In the genomic region with DNA sequence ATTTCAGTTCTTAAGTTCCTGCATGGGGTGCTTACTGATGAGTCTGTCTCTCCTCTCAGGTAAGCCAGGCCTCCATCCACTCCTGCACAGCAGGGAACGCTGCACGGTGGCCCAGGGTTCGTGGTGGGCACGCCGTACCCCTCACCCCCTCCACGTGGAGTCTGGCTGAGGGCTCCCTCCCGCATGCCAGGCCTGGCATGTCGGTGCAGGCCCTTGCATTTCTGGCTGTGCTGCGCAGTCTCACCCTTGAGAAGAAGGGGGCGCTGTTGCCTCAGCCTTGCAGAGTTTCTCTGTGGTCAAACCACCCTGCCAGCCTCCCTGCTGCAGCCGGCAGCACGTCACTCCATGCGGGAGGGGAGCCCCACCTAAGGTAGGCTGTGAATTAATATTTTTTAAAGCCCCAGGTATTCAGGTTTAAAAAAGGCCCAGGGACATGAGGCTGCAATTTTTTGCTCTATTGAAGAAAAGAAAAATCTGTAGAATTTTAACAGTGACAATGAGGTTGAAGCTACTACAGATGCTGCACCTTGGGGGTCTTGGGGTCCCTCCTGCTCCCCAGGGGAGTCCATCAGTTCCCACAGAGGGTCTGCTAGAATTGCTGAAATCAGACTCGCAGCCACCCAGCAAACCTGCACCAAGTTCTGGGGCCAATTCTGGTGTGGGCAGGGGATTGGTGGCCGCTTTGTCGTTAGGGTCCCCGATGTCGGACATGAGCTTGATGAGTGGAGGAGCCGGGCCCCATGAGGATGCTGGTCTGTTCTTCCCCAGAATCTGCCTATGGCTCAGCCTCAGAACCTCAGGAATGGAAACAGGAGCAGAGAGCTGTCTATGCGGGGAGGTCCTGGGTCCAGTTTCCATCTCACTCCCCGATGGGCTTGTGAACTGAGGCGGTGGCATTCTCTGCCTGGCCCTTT, we compare ENCODE assay signal across 8 cellular contexts. TPM values are rescaled to one million over a fixed set of nuclear protein-coding genes. Genes with fewer than 3 reads are reported as not detected.
A peak's percentile ranks its signal among the peaks of the same experiment; 100 is the strongest.
DNase-seq lines count a peak whose midpoint lies in the region; ATAC-seq, FAIRE-seq and TF ChIP-seq lines count a peak whose summit lies in the region.

No MANE protein-coding gene starts in this region.

- peak; percentile 82 for ATAC-seq in GM19035 (IDR thresholded peaks at IDR 0.05; ENCODE audit: unreplicated experiment)
- ATAC-seq in HG03175 (IDR thresholded peaks at IDR 0.05; ENCODE audit: unreplicated experiment): peak; percentile 77
- peak; percentile 83 for ATAC-seq in HepG2

- intact Hi-C loops in HepG2 (cut with micrococcal nuclease; ENCODE audit: unreplicated experiment): no loop called here

- peak overlapping the region; percentile 15; the same call in 1 of the 2 replicates for H3K4me2 ChIP-seq in HepG2 (ENCODE audit: low read depth, low read length)

- BruUV-seq in HepG2 (replicated peaks; lab: Mats Ljungman, UMichigan): no TSS peak

- H3K4me1 ChIP-seq in HepG2 (ENCODE audit: insufficient read depth, low read length): peaks cover 9% of the 10 kb centered on the region; the same call in 1 of the 2 replicates

- CTCF ChIA-PET in BJ (lab: Yijun Ruan, JAX) (interaction anchor here (0.7 to 2.8 kb wide), 14 partner anchors 10 to 989 kb away, joined by 3 to 15 read pairs (median 4); no protein-coding TSS in a partner anchor), HepG2 (lab: Yijun Ruan, JAX; ENCODE audit: low intra/inter-chr PET ratio, low total read pairs) (interaction anchor here (0.6 to 1.2 kb wide), 2 partner anchors 153 to 155 kb away, joined by 4 to 6 read pairs; no protein-coding TSS in a partner anchor)

- TF ChIP-seq POLR2A in HepG2 (IDR thresholded peaks at IDR 0.05; ENCODE audit: insufficient read depth in 1 of 2, low read depth in 2 of 2, low read length in 2 of 2): no peak

- POLR2A ChIA-PET in BJ (lab: Charles Lee): no interaction called here
- POLR2A ChIA-PET in HepG2 (lab: Yijun Ruan, JAX): no interaction called here

- FAIRE-seq in HepG2 (lab: Jason Lieb, UNC): no peak

- no peak overlapping the region for H3K27ac ChIP-seq in HepG2 (ENCODE audit: extremely low read length, insufficient read depth, low read length)

- H3K9ac ChIP-seq in HepG2 (ENCODE audit: insufficient read depth, low read depth, low read length): no peak overlapping the region

- DNase-seq in BJ (ENCODE audit: low read depth) (no peak), NCI-H2196 (lab: John Stamatoyannopoulos, UW; ENCODE audit: unreplicated experiment) (peak; percentile 92), choroid plexus epithelial cell (ENCODE audit: low read depth) (peak; percentile 83), HepG2 (ENCODE audit: low spot score) (peak; percentile 43)
- DNase-seq in activated CD4-positive, CD25-positive, alpha-beta regulatory T cell treated with anti-CD3 and anti-CD28 coated beads, Interleukin-2, amount 50 U/mL, for 72 hours: peak; percentile 64
- DNase-seq in stimulated activated CD4-positive, alpha-beta T cell treated with anti-CD3 and anti-CD28 coated beads, Interleukin-4, amount 100 ng/mL, for 1 hour: peak; percentile 62

- no peak for TF ChIP-seq EP300 in HepG2 (IDR thresholded peaks at IDR 0.05; ENCODE audit: low read depth in 2 of 2, low read length in 2 of 2)
- no peak for TF ChIP-seq EP300 in HepG2 (CRISPR knock-in tag; IDR thresholded peaks at IDR 0.05; ENCODE audit: borderline replicate concordance)

- in situ Hi-C loops in HepG2 (cut with HindIII; ENCODE audit: extremely low pct_ligation_motif_present, low pct_unique_long_range_greater_than_20kb): loop anchor here (5.0 kb wide), 1 partner anchor 981 kb away; no protein-coding TSS in a partner anchor

- H3K27me3 ChIP-seq in BJ (ENCODE audit: control insufficient read depth, insufficient read depth, low read length): no peaks in the 10 kb centered on the region
- no peaks in the 10 kb centered on the region for H3K27me3 ChIP-seq in HepG2 (ENCODE audit: control insufficient read depth in 1 of 2, insufficient read depth in 2 of 2, low read length in 2 of 2)

- H3K36me3 ChIP-seq in BJ (ENCODE audit: control insufficient read depth, insufficient read depth, low read length) (no peaks in the 10 kb centered on the region), HepG2 (replicated peaks in 1 of 2; ENCODE audit: control insufficient read depth in 1 of 2, insufficient read depth in 2 of 2, low read length in 2 of 2) (no peaks in the 10 kb centered on the region)

- TF ChIP-seq CTCF in BJ (IDR thresholded peaks at IDR 0.05; ENCODE audit: insufficient read depth, low read depth, low read length) (peak; percentile 83), choroid plexus epithelial cell (conservative IDR thresholded peaks at IDR 0.05; ENCODE audit: low read depth, low read length) (peak; percentile 93), HepG2 (CRISPR knock-in tag; IDR thresholded peaks at IDR 0.05) (peak; percentile 87)

- H2AFZ ChIP-seq in HepG2 (ENCODE audit: low read length): no peak overlapping the region

- H3K79me2 ChIP-seq in HepG2 (ENCODE audit: insufficient read depth, low read length): no peaks in the 10 kb centered on the region

- TF ChIP-seq RAD21 in HepG2 (CRISPR knock-in tag; IDR thresholded peaks at IDR 0.05): peak; percentile 74

- H3K9me3 ChIP-seq in HepG2 (ENCODE audit: low read length): no peaks in the 10 kb centered on the region

- WGBS in HepG2 (ENCODE audit: low lambda C conversion rate): 83% methylated on average over 7 of the region's 22 CpGs

- no peaks in the 10 kb centered on the region for H4K20me1 ChIP-seq in HepG2 (ENCODE audit: insufficient read depth, low read length)

- H3K4me3 ChIP-seq in BJ (ENCODE audit: low read depth, low read length) (no peak overlapping the region), choroid plexus epithelial cell (ENCODE audit: low read depth, low read length) (no peak overlapping the region), HepG2 (replicated peaks in 1 of 3; ENCODE audit: insufficient read depth in 1 of 3, low read depth in 2 of 3, low read length in 3 of 3) (no peak overlapping the region)

TF ChIP-seq in HepG2, 621 proteins besides CTCF, POLR2A, EP300 and RAD21 (continues in another document):
- 0 out of 2 replicates have a peak, but pooled peaks have one; percentile 25 for TF ChIP-seq GABPB1 (CRISPR knock-in tag; IDR thresholded peaks at IDR 0.05)
- TF ChIP-seq, protein P1, sequence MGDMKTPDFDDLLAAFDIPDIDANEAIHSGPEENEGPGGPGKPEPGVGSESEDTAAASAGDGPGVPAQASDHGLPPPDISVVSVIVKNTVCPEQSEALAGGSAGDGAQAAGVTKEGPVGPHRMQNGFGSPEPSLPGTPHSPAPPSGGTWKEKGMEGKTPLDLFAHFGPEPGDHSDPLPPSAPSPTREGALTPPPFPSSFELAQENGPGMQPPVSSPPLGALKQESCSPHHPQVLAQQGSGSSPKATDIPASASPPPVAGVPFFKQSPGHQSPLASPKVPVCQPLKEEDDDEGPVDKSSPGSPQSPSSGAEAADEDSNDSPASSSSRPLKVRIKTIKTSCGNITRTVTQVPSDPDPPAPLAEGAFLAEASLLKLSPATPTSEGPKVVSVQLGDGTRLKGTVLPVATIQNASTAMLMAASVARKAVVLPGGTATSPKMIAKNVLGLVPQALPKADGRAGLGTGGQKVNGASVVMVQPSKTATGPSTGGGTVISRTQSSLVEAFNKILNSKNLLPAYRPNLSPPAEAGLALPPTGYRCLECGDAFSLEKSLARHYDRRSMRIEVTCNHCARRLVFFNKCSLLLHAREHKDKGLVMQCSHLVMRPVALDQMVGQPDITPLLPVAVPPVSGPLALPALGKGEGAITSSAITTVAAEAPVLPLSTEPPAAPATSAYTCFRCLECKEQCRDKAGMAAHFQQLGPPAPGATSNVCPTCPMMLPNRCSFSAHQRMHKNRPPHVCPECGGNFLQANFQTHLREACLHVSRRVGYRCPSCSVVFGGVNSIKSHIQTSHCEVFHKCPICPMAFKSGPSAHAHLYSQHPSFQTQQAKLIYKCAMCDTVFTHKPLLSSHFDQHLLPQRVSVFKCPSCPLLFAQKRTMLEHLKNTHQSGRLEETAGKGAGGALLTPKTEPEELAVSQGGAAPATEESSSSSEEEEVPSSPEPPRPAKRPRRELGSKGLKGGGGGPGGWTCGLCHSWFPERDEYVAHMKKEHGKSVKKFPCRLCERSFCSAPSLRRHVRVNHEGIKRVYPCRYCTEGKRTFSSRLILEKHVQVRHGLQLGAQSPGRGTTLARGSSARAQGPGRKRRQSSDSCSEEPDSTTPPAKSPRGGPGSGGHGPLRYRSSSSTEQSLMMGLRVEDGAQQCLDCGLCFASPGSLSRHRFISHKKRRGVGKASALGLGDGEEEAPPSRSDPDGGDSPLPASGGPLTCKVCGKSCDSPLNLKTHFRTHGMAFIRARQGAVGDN (CRISPR knock-in tag; IDR thresholded peaks at IDR 0.05): peak; percentile 43
- TF ChIP-seq HNRNPL (IDR thresholded peaks at IDR 0.05; ENCODE audit: low read depth, low read length): 0 out of 2 replicates have a peak, but pooled peaks have one; percentile 54
- TF ChIP-seq ZNF263 (CRISPR knock-in tag; IDR thresholded peaks at IDR 0.05): no peak
- TF ChIP-seq ZFX (CRISPR knock-in tag; IDR thresholded peaks at IDR 0.05; ENCODE audit: low read depth): peak; percentile 58; the same call in 1 of the 2 replicates

RNA-seq across cellular contexts. Expression of a gene that starts 52.6 kb away (rescaled TPM):
- polyA plus RNA-seq in BJ (2011; rRNA removed) (4.0 and 4.1 TPM in 2 replicates), HepG2 (2011; rRNA removed) (6.0 and 6.3 TPM in 2 replicates)
- 7.3 and 14.4 TPM in 2 replicates for polyA minus RNA-seq in BJ (2011; rRNA and poly(A)+ RNA removed)
- 7.7 and 13.3 TPM in 2 replicates for total RNA-seq in HepG2 (2016; rRNA removed; fragmentation: Illumina TruSeq; extraction: Trizol)
- 16.7 and 22.2 TPM in 2 replicates for total RNA-seq in HepG2 (2016; cell fraction: cytosol; rRNA removed; fragmentation: Illumina TruSeq; extraction: Trizol; ENCODE audit: low read depth)
- 6.3 and 11.6 TPM in 2 replicates for total RNA-seq in HepG2 (2016; cell fraction: insoluble cytoplasmic fraction; rRNA removed; fragmentation: Illumina TruSeq; extraction: Trizol)
- 9.3 and 11.2 TPM in 2 replicates for total RNA-seq in HepG2 (2016; cell fraction: membrane; rRNA removed; fragmentation: Illumina TruSeq; extraction: Trizol)
- 36.2 and 43.2 TPM in 2 replicates for total RNA-seq in HepG2 (2016; cell fraction: nucleus; rRNA removed; fragmentation: Illumina TruSeq; extraction: Trizol)
- 3.2 TPM in 2 replicates for polyA plus RNA-seq in HepG2 (2011; cell fraction: cytosol; rRNA removed)
- 38.9 and 57.3 TPM in 2 replicates for polyA plus RNA-seq in HepG2 (2011; cell fraction: nucleus; rRNA removed)
- 17.0 and 17.9 TPM in 2 replicates for polyA plus RNA-seq in HepG2 (2012)
- polyA plus RNA-seq in HepG2 (2016; cell fraction: cytosol; fragmentation: Illumina TruSeq; extraction: Trizol; ENCODE audit: low read depth): 0.76 and 1.1 TPM in 2 replicates
- polyA plus RNA-seq in HepG2 (2016; cell fraction: insoluble cytoplasmic fraction; fragmentation: Illumina TruSeq; extraction: Trizol; ENCODE audit: low read depth): 7.6 and 11.0 TPM in 2 replicates
- 3.0 TPM in 2 replicates for polyA plus RNA-seq in HepG2 (2016; cell fraction: membrane; fragmentation: Illumina TruSeq; extraction: Trizol; ENCODE audit: low read depth)
- 55.5 and 57.3 TPM in 2 replicates for polyA plus RNA-seq in HepG2 (2016; cell fraction: nucleus; fragmentation: Illumina TruSeq; extraction: Trizol; ENCODE audit: insufficient read depth, low read depth)
- 15.3 and 47.0 TPM in 2 replicates for polyA minus RNA-seq in HepG2 (2011; rRNA and poly(A)+ RNA removed; ENCODE audit: low replicate concordance)
- 5.4 and 6.3 TPM in 2 replicates for polyA minus RNA-seq in HepG2 (2011; cell fraction: cytosol; rRNA and poly(A)+ RNA removed)
- 44.4 and 60.9 TPM in 2 replicates for polyA minus RNA-seq in HepG2 (2011; cell fraction: nucleus; rRNA and poly(A)+ RNA removed)
